In genomic region chr2:38709515-38710194, GRCh38 we compare ENCODE assay signal across 11 cellular contexts. TPM values are rescaled to one million over a fixed set of nuclear protein-coding genes. Genes with fewer than 3 reads are reported as not detected.
DNase-seq lines count a peak whose midpoint lies in the region; ATAC-seq and TF ChIP-seq lines count a peak whose summit lies in the region.
"Had no signal": no experiment of that assay in that cellular context is flagged by ENCODE, and none has a peak within 500 bp of the region (broad histone marks: within the 10 kb centered on the region; RNA-seq: fewer than 3 reads in every experiment).

No MANE protein-coding gene starts in this region.

- no peak overlapping the region for H3K4me3 ChIP-seq in Caco-2 (ENCODE audit: low read depth, low read length)
- H3K4me3 ChIP-seq: sigmoid colon had no signal

- intact Hi-C loops in Caco-2 (cut with micrococcal nuclease; ENCODE audit: unreplicated experiment) = no loop called here

- no peaks in the 10 kb centered on the region for H3K4me1 Mint-ChIP-seq in chondrocyte (ENCODE audit: low read depth)
- H3K4me1 Mint-ChIP-seq in Caco-2 (ENCODE audit: low read depth, unreplicated experiment) = peaks cover 5% of the 10 kb centered on the region

- H3K27ac Mint-ChIP-seq in chondrocyte (ENCODE audit: unreplicated experiment) = no peak overlapping the region
- no peak overlapping the region for H3K27ac Mint-ChIP-seq in Caco-2 (ENCODE audit: unreplicated experiment)
- H3K27ac Mint-ChIP-seq: B cell had no signal

- H3K27me3 Mint-ChIP-seq in chondrocyte (ENCODE audit: low read depth) (no peaks in the 10 kb centered on the region), Caco-2 (ENCODE audit: insufficient read depth, unreplicated experiment) (no peaks in the 10 kb centered on the region)
- H3K27me3 Mint-ChIP-seq: B cell had no signal

- ATAC-seq in HG03520 (IDR thresholded peaks at IDR 0.05; ENCODE audit: unreplicated experiment) = peak; percentile 56
- no peak for ATAC-seq in GM19035 (IDR thresholded peaks at IDR 0.05; ENCODE audit: unreplicated experiment)

- no peaks in the 10 kb centered on the region for H3K9me3 ChIP-seq in Caco-2
- H3K9me3 ChIP-seq: sigmoid colon had no signal

- H3K36me3 Mint-ChIP-seq in chondrocyte (ENCODE audit: low read depth) (peaks cover 4% of the 10 kb centered on the region), Caco-2 (ENCODE audit: insufficient read depth, unreplicated experiment) (peaks cover 34% of the 10 kb centered on the region)

- no peaks in the 10 kb centered on the region for H3K9me3 Mint-ChIP-seq in chondrocyte (ENCODE audit: low read depth)
- H3K9me3 Mint-ChIP-seq in Caco-2 (ENCODE audit: unreplicated experiment) = peaks cover 18% of the 10 kb centered on the region

- peak; percentile 32 for DNase-seq in activated gamma-delta T cell treated with Interleukin-2 at 50 U/mL for 16 hours
- no peak for DNase-seq in activated gamma-delta T cell (lab: John Stamatoyannopoulos, UW)
- DNase-seq in activated gamma-delta T cell treated with anti-CD3 and anti-CD28 coated beads, Interleukin-2, amount 50 U/mL, for 16 hours (ENCODE audit: low read depth) = peak; percentile 10
- no peak for DNase-seq in CD1c-positive myeloid dendritic cell (ENCODE audit: extremely low spot score)
- DNase-seq in chondrocyte (ENCODE audit: low spot score) = no peak
- DNase-seq in Caco-2 = no peak
- DNase-seq: kidney glomerular epithelial cell, sigmoid colon had no signal

- no TSS peak for BruUV-seq in Caco-2 (replicated peaks; lab: Mats Ljungman, UMichigan)

- H3K27me3 ChIP-seq in Caco-2 (replicated peaks; ENCODE audit: control insufficient read depth, insufficient read depth, low read length) = no peaks in the 10 kb centered on the region
- H3K27me3 ChIP-seq: sigmoid colon had no signal

- TF ChIP-seq CTCF in chondrocyte (IDR thresholded peaks at IDR 0.05) = no peak
- TF ChIP-seq CTCF in Caco-2 (IDR thresholded peaks at IDR 0.05; ENCODE audit: insufficient read depth in 1 of 2, low read depth in 1 of 2, low read length in 1 of 2, severe bottlenecking in 1 of 2, unreplicated experiment in 1 of 2) = no peak

- peaks cover 3% of the 10 kb centered on the region; the same call in 1 of the 2 replicates for H3K36me3 ChIP-seq in Caco-2 (ENCODE audit: control insufficient read depth, insufficient read depth, low read length)

- CTCF ChIA-PET in Caco-2 (lab: Charles Lee) = no interaction called here

- no peaks in the 10 kb centered on the region for H3K4me1 ChIP-seq in Caco-2

- no peak overlapping the region for H3K4me3 Mint-ChIP-seq in chondrocyte (ENCODE audit: unreplicated experiment)
- H3K4me3 Mint-ChIP-seq in Caco-2 (ENCODE audit: unreplicated experiment) = no peak overlapping the region
- H3K4me3 Mint-ChIP-seq: B cell had no signal

- POLR2A ChIA-PET in Caco-2 (lab: Charles Lee) = interaction anchor here (1.2 kb wide), 1 partner anchor 42 kb away, joined by 6 read pairs; the partner anchor contains the start of gene SRSF7

RNA-seq across cellular contexts. Expression of gene SRSF7, which starts 41.5 kb away (rescaled TPM):
- total RNA-seq in chondrocyte = 63.6 to 87.0 TPM (median 67.5 TPM) in 3 replicates
- 224 and 233 TPM in 2 replicates for total RNA-seq in Caco-2 (2022)

RNA-seq across cellular contexts. Expression of gene GALM, which starts 43.7 kb away (rescaled TPM):
- 4.7 to 6.5 TPM (median 4.8 TPM) in 3 replicates for total RNA-seq in chondrocyte
- 48.5 and 48.7 TPM in 2 replicates for total RNA-seq in Caco-2 (2022)

Comparison
In these comparisons a context has a peak if more than half of its experiments do, and no peak if none do; other contexts are left out.
1. DNase-seq: peak in activated gamma-delta T cell treated with Interleukin-2 at 50 U/mL for 16 hours (single experiment) and activated gamma-delta T cell treated with anti-CD3 and anti-CD28 coated beads, Interleukin-2, amount 50 U/mL, for 16 hours (single experiment); none in activated gamma-delta T cell (single experiment), CD1c-positive myeloid dendritic cell (single experiment), chondrocyte (single experiment) and Caco-2 (0 of 2).